In genomic region chr4:8152090-8152864, GRCh38 we compare ENCODE assay signal across 17 cellular contexts. TPM values are rescaled to one million over a fixed set of nuclear protein-coding genes. Genes with fewer than 3 reads are reported as not detected.
A peak's percentile ranks its signal among the peaks of the same experiment; 100 is the strongest.
DNase-seq lines count a peak whose midpoint lies in the region; ATAC-seq and TF ChIP-seq lines count a peak whose summit lies in the region.
"Had no signal": no experiment of that assay in that cellular context is flagged by ENCODE, and none has a peak within 500 bp of the region (broad histone marks: within the 10 kb centered on the region; RNA-seq: fewer than 3 reads in every experiment).

No MANE protein-coding gene starts in this region.

- H2AFZ ChIP-seq in H9 (ENCODE audit: low read length) (no peak overlapping the region), IMR-90 (replicated peaks; ENCODE audit: low read length, poor library complexity) (no peak overlapping the region), neuronal stem cell (ENCODE audit: low read length) (no peak overlapping the region)

- TF ChIP-seq POLR2A in IMR-90 (IDR thresholded peaks at IDR 0.05; ENCODE audit: low read depth, low read length) = no peak
- no peak for TF ChIP-seq POLR2A in spleen (IDR thresholded peaks at IDR 0.05)

- BruUV-seq in IMR-90 (replicated peaks; lab: Mats Ljungman, UMichigan) = no TSS peak

- no peak overlapping the region for H3K9ac ChIP-seq in H9 (ENCODE audit: extremely low read depth, insufficient read length, low read length)
- H3K9ac ChIP-seq in IMR-90 (ENCODE audit: low read depth, low read length) = no peak overlapping the region
- no peak overlapping the region for H3K9ac ChIP-seq in neuronal stem cell (ENCODE audit: low read depth, low read length, poor library complexity)

- POLR2A ChIA-PET in IMR-90 (lab: Charles Lee; ENCODE audit: unreplicated experiment) = no interaction called here

- peaks cover 21% of the 10 kb centered on the region for H3K27me3 Mint-ChIP-seq in H9 (ENCODE audit: low read depth)

- H3K56ac ChIP-seq in H9 (ENCODE audit: insufficient read length, low read depth, low read length) = no peak overlapping the region
- H3K56ac ChIP-seq in IMR-90 (ENCODE audit: extremely low read depth, insufficient read depth, low read length) = no peak overlapping the region

- ATAC-seq in IMR-90 (ENCODE audit: low read depth) (no peak), heart right ventricle (peak in 7 of 8 donors; percentile 7 to 65 (median 44)), GM21381 (IDR thresholded peaks at IDR 0.05; ENCODE audit: unreplicated experiment) (no peak), SK-N-SH treated with all-trans-retinoic acid at 6 μM for 48 hours (no peak)
- ATAC-seq: A549; CD8-positive, alpha-beta T cell; HCT116 had no signal

- H3K27ac ChIP-seq in H9 (ENCODE audit: insufficient read length, low read depth, low read length) (no peak overlapping the region), IMR-90 (ENCODE audit: insufficient read depth, low read length) (no peak overlapping the region), heart right ventricle (peak overlapping the region in 3 of 10 donors; percentile 60 to 70 (median 67)), neuronal stem cell (replicated peaks; ENCODE audit: low read length) (no peak overlapping the region), spleen (peak overlapping the region in 1 of 8 donors; percentile 61)
- H3K27ac ChIP-seq: A549 had no signal

- no peak overlapping the region for H3K4me3 Mint-ChIP-seq in H9
- H3K4me3 Mint-ChIP-seq: CD14-positive monocyte; CD8-positive, alpha-beta T cell had no signal

- no peaks in the 10 kb centered on the region for H3K23me2 ChIP-seq in H9 (ENCODE audit: insufficient read length, low read depth, low read length, poor library complexity, severe bottlenecking)

- CTCF ChIA-PET in IMR-90 (lab: Yijun Ruan, JAX) = no interaction called here

- H3K23ac ChIP-seq in H9 (ENCODE audit: insufficient read length, low read depth, low read length) (no peak overlapping the region), IMR-90 (ENCODE audit: low read depth, low read length) (no peak overlapping the region), neuronal stem cell (ENCODE audit: low read depth, low read length, poor library complexity) (no peak overlapping the region)

- H3K36me3 Mint-ChIP-seq in H9 (ENCODE audit: insufficient read depth in 1 of 3, low read depth in 3 of 3) = no peaks in the 10 kb centered on the region
- H3K36me3 Mint-ChIP-seq: CD8-positive, alpha-beta T cell; IgD-negative memory B cell had no signal

- H2BK120ac ChIP-seq in H9 (ENCODE audit: low read depth, low read length, poor library complexity, severe bottlenecking) = no peak overlapping the region
- H2BK120ac ChIP-seq in IMR-90 (ENCODE audit: low read depth, low read length) = no peak overlapping the region
- no peak overlapping the region for H2BK120ac ChIP-seq in neuronal stem cell (ENCODE audit: low read depth, low read length)

- H2BK15ac ChIP-seq in H9 (ENCODE audit: low read depth, low read length) = no peak overlapping the region
- no peak overlapping the region for H2BK15ac ChIP-seq in IMR-90 (ENCODE audit: low read depth, low read length)
- H2BK15ac ChIP-seq in neuronal stem cell (ENCODE audit: low read length) = no peak overlapping the region

- H3K4ac ChIP-seq in H9 (ENCODE audit: low read depth, low read length) (no peak overlapping the region), IMR-90 (ENCODE audit: low read depth, low read length) (no peak overlapping the region), neuronal stem cell (ENCODE audit: low read length) (no peak overlapping the region)

- dilution Hi-C loops in IMR-90 (cut with HindIII; ENCODE audit: low sequenced_read_pairs, unreplicated experiment) = no loop called here

- no peak overlapping the region for H3K18ac ChIP-seq in H9 (ENCODE audit: insufficient read length, low read depth, low read length)
- no peak overlapping the region for H3K18ac ChIP-seq in IMR-90 (ENCODE audit: low read depth, low read length)
- H3K18ac ChIP-seq in neuronal stem cell (ENCODE audit: low read length) = peak overlapping the region; percentile 40

- H3T11ph ChIP-seq in H9 (ENCODE audit: low read length) = no peak overlapping the region

- H3K27ac Mint-ChIP-seq in H9 = peak overlapping the region in 1 of 3 experiments; percentile 70; a peak in 1 of 7 replicates
- H3K27ac Mint-ChIP-seq: CD14-positive monocyte; CD8-positive, alpha-beta T cell; IgD-negative memory B cell had no signal

- H4K8ac ChIP-seq in H9 (replicated peaks; ENCODE audit: insufficient read length, low read depth, low read length) = no peak overlapping the region
- H4K8ac ChIP-seq in IMR-90 (ENCODE audit: low read depth in 2 of 2, low read length in 2 of 2) = no peak overlapping the region
- H4K8ac ChIP-seq in neuronal stem cell (ENCODE audit: low read depth, low read length) = no peak overlapping the region

- no peak for TF ChIP-seq CTCF in H9 (conservative IDR thresholded peaks at IDR 0.05)
- TF ChIP-seq CTCF in IMR-90 (conservative IDR thresholded peaks at IDR 0.05; ENCODE audit: low read depth, low read length) = no peak
- no peak for TF ChIP-seq CTCF in heart right ventricle (IDR thresholded peaks at IDR 0.05)
- TF ChIP-seq CTCF in spleen (IDR thresholded peaks at IDR 0.05 in 8 of 11, conservative IDR thresholded peaks at IDR 0.05 in 3 of 11) = no peak

- H4K5ac ChIP-seq in H9 (ENCODE audit: insufficient read length, low read depth, low read length) = no peak overlapping the region
- no peak overlapping the region for H4K5ac ChIP-seq in IMR-90 (ENCODE audit: low read depth, low read length)

- H3K4me1 ChIP-seq in H9 (ENCODE audit: insufficient read depth, low read length) (no peaks in the 10 kb centered on the region; the same call in 1 of the 2 replicates), IMR-90 (ENCODE audit: control insufficient read depth, insufficient read depth, low read length) (no peaks in the 10 kb centered on the region), heart right ventricle (peaks cover 0 to 28% (median 6%) of the 10 kb centered on the region in 9 donors), neuronal stem cell (ENCODE audit: control insufficient read depth in 2 of 2, insufficient read depth in 1 of 2, low read depth in 1 of 2, low read length in 2 of 2) (no peaks in the 10 kb centered on the region), spleen (peaks cover 8 to 94% (median 47%) of the 10 kb centered on the region in 6 donors)
- H3K4me1 ChIP-seq: A549 had no signal

- no peak overlapping the region for H3K4me2 ChIP-seq in H9 (ENCODE audit: insufficient read depth, insufficient read length, low read length)
- no peak overlapping the region for H3K4me2 ChIP-seq in IMR-90 (ENCODE audit: low read depth, low read length)
- no peak overlapping the region for H3K4me2 ChIP-seq in neuronal stem cell (ENCODE audit: insufficient read depth, low read length, poor library complexity, severe bottlenecking)
- H3K4me2 ChIP-seq: A549 had no signal

- H3K36me3 ChIP-seq in IMR-90 (ENCODE audit: control insufficient read depth, insufficient read depth, low read length) (no peaks in the 10 kb centered on the region), heart right ventricle (no peaks in the 10 kb centered on the region), neuronal stem cell (replicated peaks in 1 of 2; ENCODE audit: control insufficient read depth in 2 of 2, insufficient read depth in 2 of 2, low read length in 2 of 2) (no peaks in the 10 kb centered on the region), spleen (peaks cover 0 to 11% (median 0%) of the 10 kb centered on the region in 6 donors)

- peak overlapping the region; percentile 28 for H2AK9ac ChIP-seq in IMR-90 (replicated peaks; ENCODE audit: low read depth, low read length, poor library complexity)

- H2AK5ac ChIP-seq in H9 (ENCODE audit: insufficient read length, low read length) = peak overlapping the region; percentile 23
- H2AK5ac ChIP-seq in IMR-90 (ENCODE audit: low read depth, low read length) = no peak overlapping the region
- no peak overlapping the region for H2AK5ac ChIP-seq in neuronal stem cell (ENCODE audit: low read depth, low read length)

- 0 out of 2 replicates have a peak, but pooled peaks cover 4% of the 10 kb centered on the region for H3K9me1 ChIP-seq in IMR-90 (ENCODE audit: insufficient read depth, low read length)

- DNase-seq in H9 (no peak), IMR-90 (no peak), heart right ventricle (peak in 1 of 2 donors; percentile 13), neuronal stem cell (ENCODE audit: low spot score) (no peak), spleen (no peak)
- DNase-seq in stimulated activated CD4-positive, alpha-beta T cell treated with anti-CD3 and anti-CD28 coated beads, Interleukin-2, amount 100 ng/mL, for 24 hours = no peak
- DNase-seq: CD8-positive, alpha-beta T cell; COR-L47; DND-41; GDM1 had no signal

- H2BK20ac ChIP-seq in H9 (ENCODE audit: low read depth, low read length, poor library complexity, severe bottlenecking) (no peak overlapping the region), IMR-90 (ENCODE audit: low read depth, low read length) (no peak overlapping the region)

- WGBS in H9 (ENCODE audit: extremely low coverage, insufficient read length, low lambda C conversion rate) = no CpG with 5 or more reads among the region's 39 CpGs
- 90% methylated on average over 22 of the region's 39 CpGs; no CpG with 5 or more reads in 1 of the 2 experiments for WGBS in IMR-90 (ENCODE audit: extremely low coverage in 2 of 2, insufficient read length in 1 of 2), 2 experiments
- WGBS in heart right ventricle, 2 donors = 84 to 86% methylated on average over 39 of the region's 39 CpGs
- no CpG with 5 or more reads among the region's 39 CpGs for WGBS in neuronal stem cell (ENCODE audit: extremely low coverage in 2 of 2, insufficient read length in 2 of 2, insufficient replicate concordance in 1 of 2), 2 donors
- 82 to 93% (median 89%) methylated on average over 27 to 39 of the region's 39 CpGs for WGBS in spleen, 5 donors

- H2BK12ac ChIP-seq in H9 (ENCODE audit: insufficient read length, low read depth, low read length) (no peak overlapping the region), neuronal stem cell (ENCODE audit: low read length) (peak overlapping the region; percentile 2)

- no peak overlapping the region for H3K4me3 ChIP-seq in IMR-90 (ENCODE audit: insufficient read depth, low read depth, low read length)
- H3K4me3 ChIP-seq in heart right ventricle = no peak overlapping the region
- no peak overlapping the region for H3K4me3 ChIP-seq in neuronal stem cell (ENCODE audit: low read length in 2 of 2)
- H3K4me3 ChIP-seq in spleen = no peak overlapping the region
- H3K4me3 ChIP-seq: A549 had no signal

- peaks cover 2% of the 10 kb centered on the region; the same call in 1 of the 2 replicates for H3K27me3 ChIP-seq in H9 (ENCODE audit: insufficient read depth, low read length)
- peaks cover 67% of the 10 kb centered on the region for H3K27me3 ChIP-seq in IMR-90 (ENCODE audit: control insufficient read depth, insufficient read depth, low read length)
- H3K27me3 ChIP-seq in heart right ventricle = peaks cover 0 to 9% (median 0%) of the 10 kb centered on the region in 7 donors
- H3K27me3 ChIP-seq in neuronal stem cell (ENCODE audit: control insufficient read depth in 3 of 3, insufficient read depth in 3 of 3, low read depth in 1 of 3, low read length in 3 of 3) = peaks cover 5 to 74% (median 12%) of the 10 kb centered on the region in 3 experiments
- peaks cover 0 to 10% (median under 1%) of the 10 kb centered on the region in 7 donors for H3K27me3 ChIP-seq in spleen (replicated peaks in 1 of 7)

- no peak overlapping the region for H2BK5ac ChIP-seq in H9 (ENCODE audit: insufficient read length, low read length)
- no peak overlapping the region for H2BK5ac ChIP-seq in IMR-90 (ENCODE audit: low read depth, low read length, poor library complexity, severe bottlenecking)
- no peak overlapping the region for H2BK5ac ChIP-seq in neuronal stem cell (ENCODE audit: low read length)

- H3K4me1 Mint-ChIP-seq in H9 = peaks cover 9 to 16% of the 10 kb centered on the region in 2 experiments
- H3K4me1 Mint-ChIP-seq: CD14-positive monocyte had no signal

- H3K79me2 ChIP-seq in H9 (ENCODE audit: insufficient read depth, low read length) = no peaks in the 10 kb centered on the region

- no peak for TF ChIP-seq RAD21 in IMR-90 (IDR thresholded peaks at IDR 0.05; ENCODE audit: low read length)

- no peak overlapping the region for H4K91ac ChIP-seq in H9 (ENCODE audit: insufficient read length, low read depth, low read length)
- H4K91ac ChIP-seq in IMR-90 (ENCODE audit: insufficient read depth, low read depth, low read length) = no peak overlapping the region
- H4K91ac ChIP-seq in neuronal stem cell (ENCODE audit: low read depth, low read length, poor library complexity) = no peak overlapping the region

- H3K9me3 Mint-ChIP-seq in H9 = no peaks in the 10 kb centered on the region
- H3K9me3 Mint-ChIP-seq: CD8-positive, alpha-beta T cell; IgD-negative memory B cell had no signal

- H3K14ac ChIP-seq in H9 (ENCODE audit: insufficient read depth, low read length) (no peak overlapping the region), IMR-90 (replicated peaks; ENCODE audit: low read depth, low read length) (no peak overlapping the region), neuronal stem cell (ENCODE audit: low read length) (no peak overlapping the region)

- no peaks in the 10 kb centered on the region for H3K9me3 ChIP-seq in H9 (ENCODE audit: control insufficient read depth, low read depth, low read length)
- H3K9me3 ChIP-seq in IMR-90 (ENCODE audit: control insufficient read depth, insufficient read depth, low read length) = no peaks in the 10 kb centered on the region
- no peaks in the 10 kb centered on the region for H3K9me3 ChIP-seq in heart right ventricle
- no peaks in the 10 kb centered on the region for H3K9me3 ChIP-seq in neuronal stem cell (replicated peaks in 1 of 2; ENCODE audit: control insufficient read depth in 2 of 2, insufficient read depth in 1 of 2, low read depth in 1 of 2, low read length in 2 of 2)
- no peaks in the 10 kb centered on the region for H3K9me3 ChIP-seq in spleen
- H3K9me3 ChIP-seq: A549 had no signal

- intact Hi-C loops in IMR-90 (cut with micrococcal nuclease) (no loop called here), heart right ventricle (cut with DNase I) (no loop called here), spleen (cut with DNase I; ENCODE audit: low total_unique reads) (no loop called here)

- in situ Hi-C loops in IMR-90 (cut with MboI; ENCODE audit: low sequenced_read_pairs) = no loop called here

- H3K79me1 ChIP-seq in H9 (ENCODE audit: insufficient read depth, low read depth, low read length, poor library complexity, severe bottlenecking) (no peaks in the 10 kb centered on the region), IMR-90 (ENCODE audit: low read depth in 1 of 2, low read length in 2 of 2) (no peaks in the 10 kb centered on the region), neuronal stem cell (ENCODE audit: low read depth, low read length) (peaks cover 3% of the 10 kb centered on the region)

- H4K20me1 ChIP-seq in H9 (ENCODE audit: control insufficient read depth, insufficient read depth, insufficient read length) = no peaks in the 10 kb centered on the region
- no peaks in the 10 kb centered on the region; the same call in 1 of the 2 replicates for H4K20me1 ChIP-seq in IMR-90 (ENCODE audit: insufficient read depth, low read length)

RNA-seq across cellular contexts. Expression of gene ABLIM2, which starts 6.3 kb away (rescaled TPM):
- total RNA-seq in H9 (2021) (0.90 and 1.0 TPM in 2 replicates), IMR-90 (2012; rRNA removed) (under 0.01 TPM in 2 replicates), heart right ventricle (10 to 100 TPM; 11.6 to 27.8 (median 17.7) TPM), spleen (100 to 1,000 TPM in 4 of 7 donors, 10 to 100 TPM in 3; 41.8 to 127 (median 100) TPM)
- polyA plus RNA-seq in IMR-90 (2012; rRNA removed) (0.07 and 0.10 TPM in 2 replicates), heart right ventricle (1 to 10 TPM; 7.2 to 9.1 TPM), spleen (10 to 100 TPM; 11.8 to 49.8 (median 26.6) TPM)
- 0.05 and 0.08 TPM in 2 replicates for polyA plus RNA-seq in IMR-90 (2012; cell fraction: cytosol; rRNA removed)
- polyA plus RNA-seq in IMR-90 (2012; cell fraction: nucleus; rRNA removed; ENCODE audit: low replicate concordance) = 0.08 TPM in 2 replicates
- polyA plus RNA-seq in neuronal stem cell (2013, experiment 1 of 2) = 0.78 TPM
- 0.93 TPM for polyA plus RNA-seq in neuronal stem cell (2013, experiment 2 of 2)
- polyA plus RNA-seq: AG04450, CD14-positive monocyte had no signal

RNA-seq across cellular contexts. Expression of gene SH3TC1, which starts 46.8 kb away (rescaled TPM):
- total RNA-seq in H9 (2021) (0.39 and 0.74 TPM in 2 replicates), IMR-90 (2012; rRNA removed) (1.4 and 1.6 TPM in 2 replicates), heart right ventricle (10 to 100 TPM in 7 of 10 donors, 1 to 10 TPM in 3; 7.4 to 22.8 (median 12.7) TPM), spleen (100 to 1,000 TPM in 1 of 7 donors, 10 to 100 TPM in 6; 58.0 to 157 (median 69.4) TPM)
- polyA plus RNA-seq in IMR-90 (2012; rRNA removed) (2.2 and 2.3 TPM in 2 replicates), heart right ventricle (1 to 10 TPM; 7.9 to 8.0 TPM), spleen (10 to 100 TPM; 23.3 to 43.7 (median 23.5) TPM)
- 2.4 and 2.5 TPM in 2 replicates for polyA plus RNA-seq in IMR-90 (2012; cell fraction: cytosol; rRNA removed)
- 7.2 and 19.2 TPM in 2 replicates for polyA plus RNA-seq in IMR-90 (2012; cell fraction: nucleus; rRNA removed; ENCODE audit: low replicate concordance)
- polyA plus RNA-seq in neuronal stem cell (2013, experiment 1 of 2) = 0.13 TPM
- 0.08 TPM for polyA plus RNA-seq in neuronal stem cell (2013, experiment 2 of 2)

Comparison
In these comparisons a context has a peak if more than half of its experiments do, and no peak if none do; other contexts are left out.
1. ATAC-seq: peak in heart right ventricle (7 of 8); none in IMR-90 (single experiment), GM21381 (single experiment) and SK-N-SH treated with all-trans-retinoic acid at 6 μM for 48 hours (single experiment).